8 cellular contexts compared by ENCODE assay signal in the genomic region with DNA sequence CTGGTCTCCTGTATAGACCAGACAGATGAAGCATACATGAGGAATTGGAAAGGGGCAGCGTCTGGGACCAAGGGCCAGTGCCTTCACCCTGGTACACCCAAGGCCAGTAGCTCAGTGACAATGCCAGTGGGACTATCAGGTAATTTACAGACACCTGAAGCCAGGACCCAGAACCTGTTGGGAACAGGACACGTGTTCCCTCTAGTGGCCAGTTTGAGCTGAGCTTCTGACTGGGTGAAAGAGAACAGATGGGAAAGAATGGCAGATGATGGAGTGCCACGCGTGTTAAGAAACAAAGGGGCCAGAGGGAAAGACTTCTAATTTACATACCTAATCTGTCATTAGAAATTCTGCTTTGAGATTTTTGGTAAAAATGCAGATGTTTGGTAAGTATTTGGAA. TPM values are rescaled to one million over a fixed set of nuclear protein-coding genes. Genes with fewer than 3 reads are reported as not detected.
DNase-seq lines count a peak whose midpoint lies in the region; ATAC-seq and TF ChIP-seq lines count a peak whose summit lies in the region.

No MANE protein-coding gene starts in this region.

- no peaks in the 10 kb centered on the region for H3K27me3 ChIP-seq in parathyroid adenoma (ENCODE audit: control insufficient read depth, insufficient read depth, low read length)

- no peak overlapping the region for H3K4me3 ChIP-seq in epithelial cell of proximal tubule (ENCODE audit: low read depth, low read length)
- H3K4me3 ChIP-seq in parathyroid adenoma (ENCODE audit: low read depth, low read length), result no peak overlapping the region

- no peaks in the 10 kb centered on the region for H3K79me2 ChIP-seq in parathyroid adenoma

- no peak overlapping the region for H3K4me2 ChIP-seq in parathyroid adenoma (ENCODE audit: low read length)

- no peak overlapping the region for H2AFZ ChIP-seq in parathyroid adenoma

- DNase-seq in activated CD4-positive, CD25-positive, alpha-beta regulatory T cell treated with anti-CD3 and anti-CD28 coated beads, Interleukin-2, amount 50 U/mL, for 16 hours (ENCODE audit: low read depth, low spot score), result peak; percentile 34
- DNase-seq in activated CD4-positive, CD25-positive, alpha-beta regulatory T cell (lab: John Stamatoyannopoulos, UW), result no peak
- DNase-seq in activated CD4-positive, alpha-beta T cell treated with anti-CD3 and anti-CD28 coated beads for 4 hours, result peak; percentile 57 to 64
- no peak for DNase-seq in epithelial cell of proximal tubule (ENCODE audit: low read depth)
- no peak for DNase-seq in occipital lobe (lab: John Stamatoyannopoulos, UW)
- no peak for DNase-seq in NCI-H1930 (lab: John Stamatoyannopoulos, UW)

- H3K36me3 ChIP-seq in parathyroid adenoma (ENCODE audit: control insufficient read depth, insufficient read depth, low read length), result no peaks in the 10 kb centered on the region

- no peak overlapping the region for H3K27ac ChIP-seq in parathyroid adenoma

- H3K4me1 ChIP-seq in parathyroid adenoma, result no peaks in the 10 kb centered on the region

- H3K9ac ChIP-seq in parathyroid adenoma, result no peak overlapping the region

- peak; percentile 73 for ATAC-seq in HG03432 (IDR thresholded peaks at IDR 0.05; ENCODE audit: unreplicated experiment)

- no peaks in the 10 kb centered on the region for H3K9me3 ChIP-seq in parathyroid adenoma (ENCODE audit: control insufficient read depth, low read length)

- peak; percentile 86 for TF ChIP-seq CTCF in epithelial cell of proximal tubule (conservative IDR thresholded peaks at IDR 0.05; ENCODE audit: low read depth, low read length)
- peak; percentile 75 for TF ChIP-seq CTCF in parathyroid adenoma (IDR thresholded peaks at IDR 0.05)

RNA-seq across cellular contexts. Expression of gene SLC25A38, which starts 5.1 kb away (rescaled TPM):
- total RNA-seq in epithelial cell of proximal tubule (20.8 and 29.7 TPM in 2 replicates), occipital lobe (12.2 TPM)

RNA-seq across cellular contexts. Expression of gene RPSA, which starts 28.4 kb away (rescaled TPM):
- total RNA-seq in epithelial cell of proximal tubule (2,720 and 3,068 TPM in 2 replicates), occipital lobe (1,286 TPM)

RNA-seq across cellular contexts. Expression of gene CCR8, which starts 48.6 kb away (rescaled TPM):
- not detected in 2 replicates for total RNA-seq in epithelial cell of proximal tubule
- not detected for total RNA-seq in occipital lobe

Comparison
In these comparisons a context has a peak if more than half of its experiments do, and no peak if none do; other contexts are left out.
1. DNase-seq: peak in activated CD4-positive, CD25-positive, alpha-beta regulatory T cell treated with anti-CD3 and anti-CD28 coated beads, Interleukin-2, amount 50 U/mL, for 16 hours (single experiment) and activated CD4-positive, alpha-beta T cell treated with anti-CD3 and anti-CD28 coated beads for 4 hours (2 of 2); none in activated CD4-positive, CD25-positive, alpha-beta regulatory T cell (0 of 4), epithelial cell of proximal tubule (single experiment), occipital lobe (single experiment) and NCI-H1930 (0 of 2).